1 cellular context compared by ENCODE assay signal in the genomic region with DNA sequence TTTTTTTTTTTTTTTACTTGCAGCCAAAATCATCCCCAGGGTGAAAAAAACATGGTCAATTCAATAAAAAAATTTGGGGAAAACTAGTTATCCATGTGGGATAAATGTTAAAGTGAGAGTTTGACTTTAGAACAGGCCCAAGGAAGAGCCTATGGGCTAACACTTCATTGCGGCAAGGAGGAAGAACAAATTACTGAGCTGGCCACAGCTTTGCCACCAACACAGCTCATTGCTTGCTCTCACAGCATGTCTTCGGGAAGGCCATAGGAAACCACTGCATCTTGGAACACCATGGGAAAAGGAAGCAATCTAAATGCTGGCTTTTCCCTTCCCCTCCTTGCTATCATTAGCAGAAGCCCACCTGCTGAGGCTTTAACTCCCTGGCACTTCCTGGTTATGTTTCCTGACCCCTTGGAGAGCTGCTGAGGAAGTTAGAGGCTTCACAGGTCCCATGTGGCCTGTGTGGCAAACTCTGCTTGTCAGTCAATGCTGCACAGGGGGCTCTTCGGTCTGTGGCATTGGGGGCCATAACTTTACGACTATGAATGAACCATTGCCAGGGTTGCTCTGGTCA.
A peak's percentile ranks its signal among the peaks of the same experiment; 100 is the strongest.
TF ChIP-seq lines count a peak whose summit lies in the region.

No MANE protein-coding gene starts in this region.

TF ChIP-seq in PFSK-1, 5 proteins besides CTCF, POLR2A, EP300 and RAD21 (continued from another document):
- TF ChIP-seq, protein P1, sequence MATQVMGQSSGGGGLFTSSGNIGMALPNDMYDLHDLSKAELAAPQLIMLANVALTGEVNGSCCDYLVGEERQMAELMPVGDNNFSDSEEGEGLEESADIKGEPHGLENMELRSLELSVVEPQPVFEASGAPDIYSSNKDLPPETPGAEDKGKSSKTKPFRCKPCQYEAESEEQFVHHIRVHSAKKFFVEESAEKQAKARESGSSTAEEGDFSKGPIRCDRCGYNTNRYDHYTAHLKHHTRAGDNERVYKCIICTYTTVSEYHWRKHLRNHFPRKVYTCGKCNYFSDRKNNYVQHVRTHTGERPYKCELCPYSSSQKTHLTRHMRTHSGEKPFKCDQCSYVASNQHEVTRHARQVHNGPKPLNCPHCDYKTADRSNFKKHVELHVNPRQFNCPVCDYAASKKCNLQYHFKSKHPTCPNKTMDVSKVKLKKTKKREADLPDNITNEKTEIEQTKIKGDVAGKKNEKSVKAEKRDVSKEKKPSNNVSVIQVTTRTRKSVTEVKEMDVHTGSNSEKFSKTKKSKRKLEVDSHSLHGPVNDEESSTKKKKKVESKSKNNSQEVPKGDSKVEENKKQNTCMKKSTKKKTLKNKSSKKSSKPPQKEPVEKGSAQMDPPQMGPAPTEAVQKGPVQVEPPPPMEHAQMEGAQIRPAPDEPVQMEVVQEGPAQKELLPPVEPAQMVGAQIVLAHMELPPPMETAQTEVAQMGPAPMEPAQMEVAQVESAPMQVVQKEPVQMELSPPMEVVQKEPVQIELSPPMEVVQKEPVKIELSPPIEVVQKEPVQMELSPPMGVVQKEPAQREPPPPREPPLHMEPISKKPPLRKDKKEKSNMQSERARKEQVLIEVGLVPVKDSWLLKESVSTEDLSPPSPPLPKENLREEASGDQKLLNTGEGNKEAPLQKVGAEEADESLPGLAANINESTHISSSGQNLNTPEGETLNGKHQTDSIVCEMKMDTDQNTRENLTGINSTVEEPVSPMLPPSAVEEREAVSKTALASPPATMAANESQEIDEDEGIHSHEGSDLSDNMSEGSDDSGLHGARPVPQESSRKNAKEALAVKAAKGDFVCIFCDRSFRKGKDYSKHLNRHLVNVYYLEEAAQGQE (IDR thresholded peaks at IDR 0.05; ENCODE audit: insufficient read depth in 1 of 2, low read depth in 2 of 2, low read length in 2 of 2), result peak in 1 of 2 experiments; percentile 68; a peak in 1 of 4 replicates
